19 cellular contexts compared by ENCODE assay signal in genomic region chr2:36449213-36449612, GRCh38.
DNase-seq lines count a peak whose midpoint lies in the region; ATAC-seq and TF ChIP-seq lines count a peak whose summit lies in the region.
"Had no signal": no experiment of that assay in that cellular context is flagged by ENCODE, and none has a peak within 500 bp of the region (broad histone marks: within the 10 kb centered on the region; RNA-seq: fewer than 3 reads in every experiment).

No MANE protein-coding gene starts in this region.

- no peak overlapping the region for H3K9ac ChIP-seq in muscle layer of colon (ENCODE audit: low read length)
- no peak overlapping the region for H3K9ac ChIP-seq in MM.1S (ENCODE audit: low read length)
- H3K9ac ChIP-seq: KMS-11 had no signal

- H3K9me3 ChIP-seq in muscle layer of colon (ENCODE audit: low read length) (no peaks in the 10 kb centered on the region), thoracic aorta (no peaks in the 10 kb centered on the region), MM.1S (replicated peaks; ENCODE audit: insufficient read depth, low read length) (no peaks in the 10 kb centered on the region)

- H3K9me2 ChIP-seq in MM.1S (replicated peaks; ENCODE audit: insufficient read depth, low read length): no peaks in the 10 kb centered on the region

- no peaks in the 10 kb centered on the region for H4K20me1 ChIP-seq in MM.1S (ENCODE audit: insufficient read depth, low read length)

- H3K36me3 ChIP-seq in muscle layer of colon (ENCODE audit: insufficient read depth, low read length) (peaks cover 26% of the 10 kb centered on the region), thoracic aorta (peaks cover 5% of the 10 kb centered on the region), MM.1S (replicated peaks; ENCODE audit: insufficient read depth, low read length) (no peaks in the 10 kb centered on the region)

- H3K4me3 ChIP-seq in muscle layer of colon (ENCODE audit: low read depth in 1 of 2, low read length in 2 of 2): no peak overlapping the region
- H3K4me3 ChIP-seq in thoracic aorta: peak overlapping the region; percentile 22
- no peak overlapping the region for H3K4me3 ChIP-seq in MM.1S (ENCODE audit: low read length)

- TF ChIP-seq CTCF in endothelial cell (IDR thresholded peaks at IDR 0.05; ENCODE audit: unreplicated experiment) (no peak), thoracic aorta (IDR thresholded peaks at IDR 0.05) (no peak), MM.1S (IDR thresholded peaks at IDR 0.05; ENCODE audit: low read length) (no peak)

- H3K4me2 ChIP-seq in MM.1S (ENCODE audit: low read depth, low read length): no peak overlapping the region
- H3K4me2 ChIP-seq: KMS-11 had no signal

- peaks cover 6% of the 10 kb centered on the region for H3K27me3 Mint-ChIP-seq in endothelial cell (ENCODE audit: unreplicated experiment)
- H3K27me3 Mint-ChIP-seq: activated naive CD8-positive, alpha-beta T cell treated with anti-CD3 and anti-CD28 coated beads for 36 hours; stimulated activated naive CD8-positive, alpha-beta T cell treated with anti-CD3 and anti-CD28 coated beads, Interleukin-15, Interleukin-2, amounts not matched to agents 100 ng/mL and 50 ng/mL, for 24 hours had no signal

- H3K79me2 ChIP-seq in MM.1S (ENCODE audit: low read length): no peaks in the 10 kb centered on the region

- peaks cover 71% of the 10 kb centered on the region for H3K36me3 Mint-ChIP-seq in endothelial cell (ENCODE audit: low read depth, unreplicated experiment)

- peak overlapping the region; percentile 86 for H3K27ac Mint-ChIP-seq in endothelial cell (ENCODE audit: unreplicated experiment)
- H3K27ac Mint-ChIP-seq: activated CD8-positive, alpha-beta T cell treated with anti-CD3 and anti-CD28 coated beads, Interleukin-2, amount 10 ng/mL, durations not matched to agents 7 days and 5 days; activated naive CD8-positive, alpha-beta T cell treated with anti-CD3 and anti-CD28 coated beads for 36 hours; stimulated activated naive CD8-positive, alpha-beta T cell treated with anti-CD3 and anti-CD28 coated beads, Interleukin-15, Interleukin-2, amounts not matched to agents 100 ng/mL and 50 ng/mL, for 24 hours had no signal

- ATAC-seq in thoracic aorta (ENCODE audit: insufficient number of reproducible peaks, low FRiP score, low read depth): no peak
- no peak for ATAC-seq in GM19324 (IDR thresholded peaks at IDR 0.05; ENCODE audit: low FRiP score, unreplicated experiment)
- ATAC-seq: activated CD8-positive, alpha-beta T cell treated with anti-CD3 and anti-CD28 coated beads, Interleukin-2, amount 10 ng/mL, durations not matched to agents 7 days and 5 days had no signal

- no peak overlapping the region for H2AFZ ChIP-seq in MM.1S (ENCODE audit: low read length)

- no peaks in the 10 kb centered on the region for H3K9me3 Mint-ChIP-seq in endothelial cell (ENCODE audit: unreplicated experiment)
- H3K9me3 Mint-ChIP-seq: activated naive CD8-positive, alpha-beta T cell treated with anti-CD3 and anti-CD28 coated beads for 36 hours; stimulated activated naive CD8-positive, alpha-beta T cell treated with anti-CD3 and anti-CD28 coated beads, Interleukin-15, Interleukin-2, amounts not matched to agents 100 ng/mL and 50 ng/mL, for 24 hours had no signal

- H3K27me3 ChIP-seq in muscle layer of colon (ENCODE audit: control insufficient read depth in 1 of 2, insufficient read depth in 2 of 2, low read length in 2 of 2) (no peaks in the 10 kb centered on the region), thoracic aorta (replicated peaks; ENCODE audit: insufficient read depth) (no peaks in the 10 kb centered on the region), MM.1S (replicated peaks; ENCODE audit: insufficient read depth, low read length) (no peaks in the 10 kb centered on the region)

- DNase-seq in M059J (ENCODE audit: low read depth) (peak; percentile 20), endothelial cell (ENCODE audit: low spot score) (no peak), thoracic aorta (ENCODE audit: low spot score) (no peak), MM.1S (no peak), DMS79 treated with DMSO at 0.1 percent for 48 hours (lab: John Stamatoyannopoulos, UW) (no peak), ureter (ENCODE audit: low spot score) (no peak)
- DNase-seq: activated CD4-positive, CD25-positive, alpha-beta regulatory T cell; activated CD8-positive, alpha-beta T cell treated with anti-CD3 and anti-CD28 coated beads, Interleukin-2, amount 10 ng/mL, durations not matched to agents 7 days and 5 days; activated naive CD8-positive, alpha-beta T cell treated with anti-CD3 and anti-CD28 coated beads for 36 hours; left cardiac atrium; NCI-H1092 treated with DMSO at 0.1 percent for 48 hours; NCI-H510A treated with DMSO at 0.1 percent for 48 hours; right cardiac atrium; SHP77 treated with DMSO at 0.1 percent for 48 hours; stimulated activated CD4-positive, alpha-beta T cell treated with anti-CD3 and anti-CD28 coated beads, Interleukin-1b, Interleukin-23, amount 100 ng/mL, for 48 hours had no signal

- peaks cover 30% of the 10 kb centered on the region for H3K4me1 ChIP-seq in muscle layer of colon (ENCODE audit: insufficient read depth, low read length)
- peaks cover 59 to 98% of the 10 kb centered on the region in 2 donors for H3K4me1 ChIP-seq in thoracic aorta (ENCODE audit: control insufficient read depth in 1 of 2, low read depth in 2 of 2)
- H3K4me1 ChIP-seq in MM.1S (ENCODE audit: low read length): no peaks in the 10 kb centered on the region

- peak overlapping the region; percentile 45 for H3K4me3 Mint-ChIP-seq in endothelial cell (ENCODE audit: unreplicated experiment)
- H3K4me3 Mint-ChIP-seq: activated CD8-positive, alpha-beta T cell treated with anti-CD3 and anti-CD28 coated beads, Interleukin-2, amount 10 ng/mL, durations not matched to agents 7 days and 5 days; activated naive CD8-positive, alpha-beta T cell treated with anti-CD3 and anti-CD28 coated beads for 36 hours; stimulated activated naive CD8-positive, alpha-beta T cell treated with anti-CD3 and anti-CD28 coated beads, Interleukin-15, Interleukin-2, amounts not matched to agents 100 ng/mL and 50 ng/mL, for 24 hours had no signal

- peaks cover 59% of the 10 kb centered on the region for H3K4me1 Mint-ChIP-seq in endothelial cell (ENCODE audit: unreplicated experiment)
- H3K4me1 Mint-ChIP-seq: activated naive CD8-positive, alpha-beta T cell treated with anti-CD3 and anti-CD28 coated beads for 36 hours had no signal

- H3K27ac ChIP-seq in muscle layer of colon (ENCODE audit: low read depth, low read length) (peak overlapping the region; percentile 20), thoracic aorta (peak overlapping the region; percentile 83 to 87), MM.1S (ENCODE audit: low read length) (no peak overlapping the region)
- H3K27ac ChIP-seq: KMS-11 had no signal

- H3F3A ChIP-seq in MM.1S (ENCODE audit: insufficient read depth, low read length): no peaks in the 10 kb centered on the region
